In genomic region chr3:106326941-106327765, GRCh38 we compare ENCODE assay signal across 1 cellular context.
TF ChIP-seq lines count a peak whose summit lies in the region.

No MANE protein-coding gene starts in this region.

TF ChIP-seq in GM12878, 131 proteins besides CTCF, POLR2A, EP300 and RAD21 (continued from another document):
- TF ChIP-seq KLF5 (IDR thresholded peaks at IDR 0.05; ENCODE audit: partially characterized antibody): no peak
- TF ChIP-seq, protein P1, sequence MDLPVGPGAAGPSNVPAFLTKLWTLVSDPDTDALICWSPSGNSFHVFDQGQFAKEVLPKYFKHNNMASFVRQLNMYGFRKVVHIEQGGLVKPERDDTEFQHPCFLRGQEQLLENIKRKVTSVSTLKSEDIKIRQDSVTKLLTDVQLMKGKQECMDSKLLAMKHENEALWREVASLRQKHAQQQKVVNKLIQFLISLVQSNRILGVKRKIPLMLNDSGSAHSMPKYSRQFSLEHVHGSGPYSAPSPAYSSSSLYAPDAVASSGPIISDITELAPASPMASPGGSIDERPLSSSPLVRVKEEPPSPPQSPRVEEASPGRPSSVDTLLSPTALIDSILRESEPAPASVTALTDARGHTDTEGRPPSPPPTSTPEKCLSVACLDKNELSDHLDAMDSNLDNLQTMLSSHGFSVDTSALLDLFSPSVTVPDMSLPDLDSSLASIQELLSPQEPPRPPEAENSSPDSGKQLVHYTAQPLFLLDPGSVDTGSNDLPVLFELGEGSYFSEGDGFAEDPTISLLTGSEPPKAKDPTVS (IDR thresholded peaks at IDR 0.05; ENCODE audit: low read depth, low read length): no peak
- no peak for TF ChIP-seq MEF2B (IDR thresholded peaks at IDR 0.05; ENCODE audit: partially characterized antibody, poor library complexity, severe bottlenecking)
- TF ChIP-seq, protein P2, sequence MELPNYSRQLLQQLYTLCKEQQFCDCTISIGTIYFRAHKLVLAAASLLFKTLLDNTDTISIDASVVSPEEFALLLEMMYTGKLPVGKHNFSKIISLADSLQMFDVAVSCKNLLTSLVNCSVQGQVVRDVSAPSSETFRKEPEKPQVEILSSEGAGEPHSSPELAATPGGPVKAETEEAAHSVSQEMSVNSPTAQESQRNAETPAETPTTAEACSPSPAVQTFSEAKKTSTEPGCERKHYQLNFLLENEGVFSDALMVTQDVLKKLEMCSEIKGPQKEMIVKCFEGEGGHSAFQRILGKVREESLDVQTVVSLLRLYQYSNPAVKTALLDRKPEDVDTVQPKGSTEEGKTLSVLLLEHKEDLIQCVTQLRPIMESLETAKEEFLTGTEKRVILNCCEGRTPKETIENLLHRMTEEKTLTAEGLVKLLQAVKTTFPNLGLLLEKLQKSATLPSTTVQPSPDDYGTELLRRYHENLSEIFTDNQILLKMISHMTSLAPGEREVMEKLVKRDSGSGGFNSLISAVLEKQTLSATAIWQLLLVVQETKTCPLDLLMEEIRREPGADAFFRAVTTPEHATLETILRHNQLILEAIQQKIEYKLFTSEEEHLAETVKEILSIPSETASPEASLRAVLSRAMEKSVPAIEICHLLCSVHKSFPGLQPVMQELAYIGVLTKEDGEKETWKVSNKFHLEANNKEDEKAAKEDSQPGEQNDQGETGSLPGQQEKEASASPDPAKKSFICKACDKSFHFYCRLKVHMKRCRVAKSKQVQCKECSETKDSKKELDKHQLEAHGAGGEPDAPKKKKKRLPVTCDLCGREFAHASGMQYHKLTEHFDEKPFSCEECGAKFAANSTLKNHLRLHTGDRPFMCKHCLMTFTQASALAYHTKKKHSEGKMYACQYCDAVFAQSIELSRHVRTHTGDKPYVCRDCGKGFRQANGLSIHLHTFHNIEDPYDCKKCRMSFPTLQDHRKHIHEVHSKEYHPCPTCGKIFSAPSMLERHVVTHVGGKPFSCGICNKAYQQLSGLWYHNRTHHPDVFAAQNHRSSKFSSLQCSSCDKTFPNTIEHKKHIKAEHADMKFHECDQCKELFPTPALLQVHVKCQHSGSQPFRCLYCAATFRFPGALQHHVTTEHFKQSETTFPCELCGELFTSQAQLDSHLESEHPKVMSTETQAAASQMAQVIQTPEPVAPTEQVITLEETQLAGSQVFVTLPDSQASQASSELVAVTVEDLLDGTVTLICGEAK (IDR thresholded peaks at IDR 0.05; ENCODE audit: borderline replicate concordance): no peak
- TF ChIP-seq CHD2 (IDR thresholded peaks at IDR 0.05; ENCODE audit: borderline replicate concordance, low read depth, low read length): no peak
- TF ChIP-seq, protein P3, sequence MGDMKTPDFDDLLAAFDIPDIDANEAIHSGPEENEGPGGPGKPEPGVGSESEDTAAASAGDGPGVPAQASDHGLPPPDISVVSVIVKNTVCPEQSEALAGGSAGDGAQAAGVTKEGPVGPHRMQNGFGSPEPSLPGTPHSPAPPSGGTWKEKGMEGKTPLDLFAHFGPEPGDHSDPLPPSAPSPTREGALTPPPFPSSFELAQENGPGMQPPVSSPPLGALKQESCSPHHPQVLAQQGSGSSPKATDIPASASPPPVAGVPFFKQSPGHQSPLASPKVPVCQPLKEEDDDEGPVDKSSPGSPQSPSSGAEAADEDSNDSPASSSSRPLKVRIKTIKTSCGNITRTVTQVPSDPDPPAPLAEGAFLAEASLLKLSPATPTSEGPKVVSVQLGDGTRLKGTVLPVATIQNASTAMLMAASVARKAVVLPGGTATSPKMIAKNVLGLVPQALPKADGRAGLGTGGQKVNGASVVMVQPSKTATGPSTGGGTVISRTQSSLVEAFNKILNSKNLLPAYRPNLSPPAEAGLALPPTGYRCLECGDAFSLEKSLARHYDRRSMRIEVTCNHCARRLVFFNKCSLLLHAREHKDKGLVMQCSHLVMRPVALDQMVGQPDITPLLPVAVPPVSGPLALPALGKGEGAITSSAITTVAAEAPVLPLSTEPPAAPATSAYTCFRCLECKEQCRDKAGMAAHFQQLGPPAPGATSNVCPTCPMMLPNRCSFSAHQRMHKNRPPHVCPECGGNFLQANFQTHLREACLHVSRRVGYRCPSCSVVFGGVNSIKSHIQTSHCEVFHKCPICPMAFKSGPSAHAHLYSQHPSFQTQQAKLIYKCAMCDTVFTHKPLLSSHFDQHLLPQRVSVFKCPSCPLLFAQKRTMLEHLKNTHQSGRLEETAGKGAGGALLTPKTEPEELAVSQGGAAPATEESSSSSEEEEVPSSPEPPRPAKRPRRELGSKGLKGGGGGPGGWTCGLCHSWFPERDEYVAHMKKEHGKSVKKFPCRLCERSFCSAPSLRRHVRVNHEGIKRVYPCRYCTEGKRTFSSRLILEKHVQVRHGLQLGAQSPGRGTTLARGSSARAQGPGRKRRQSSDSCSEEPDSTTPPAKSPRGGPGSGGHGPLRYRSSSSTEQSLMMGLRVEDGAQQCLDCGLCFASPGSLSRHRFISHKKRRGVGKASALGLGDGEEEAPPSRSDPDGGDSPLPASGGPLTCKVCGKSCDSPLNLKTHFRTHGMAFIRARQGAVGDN (IDR thresholded peaks at IDR 0.05): no peak
- no peak for TF ChIP-seq YY1 (IDR thresholded peaks at IDR 0.05; ENCODE audit: low read depth, low read length)
- no peak for TF ChIP-seq CREM (IDR thresholded peaks at IDR 0.05; ENCODE audit: low read depth)
- no peak for TF ChIP-seq JUND (IDR thresholded peaks at IDR 0.05; ENCODE audit: low read depth, low read length)
- TF ChIP-seq SUPT20H (IDR thresholded peaks at IDR 0.05; ENCODE audit: borderline replicate concordance, control insufficient read depth, low read depth, low read length): no peak
- no peak for TF ChIP-seq MXI1 (IDR thresholded peaks at IDR 0.05; ENCODE audit: low read depth, low read length)
- TF ChIP-seq NFYA (IDR thresholded peaks at IDR 0.05; ENCODE audit: borderline replicate concordance, low read depth, low read length): no peak
- no peak for TF ChIP-seq NBN (IDR thresholded peaks at IDR 0.05)
- no peak for TF ChIP-seq WRNIP1 (IDR thresholded peaks at IDR 0.05; ENCODE audit: borderline replicate concordance, low read depth, low read length)
- TF ChIP-seq EED (IDR thresholded peaks at IDR 0.05; ENCODE audit: low read depth): no peak
- TF ChIP-seq CBFB (IDR thresholded peaks at IDR 0.05; ENCODE audit: low read depth): no peak
